15 cellular contexts compared by ENCODE assay signal in the genomic region with DNA sequence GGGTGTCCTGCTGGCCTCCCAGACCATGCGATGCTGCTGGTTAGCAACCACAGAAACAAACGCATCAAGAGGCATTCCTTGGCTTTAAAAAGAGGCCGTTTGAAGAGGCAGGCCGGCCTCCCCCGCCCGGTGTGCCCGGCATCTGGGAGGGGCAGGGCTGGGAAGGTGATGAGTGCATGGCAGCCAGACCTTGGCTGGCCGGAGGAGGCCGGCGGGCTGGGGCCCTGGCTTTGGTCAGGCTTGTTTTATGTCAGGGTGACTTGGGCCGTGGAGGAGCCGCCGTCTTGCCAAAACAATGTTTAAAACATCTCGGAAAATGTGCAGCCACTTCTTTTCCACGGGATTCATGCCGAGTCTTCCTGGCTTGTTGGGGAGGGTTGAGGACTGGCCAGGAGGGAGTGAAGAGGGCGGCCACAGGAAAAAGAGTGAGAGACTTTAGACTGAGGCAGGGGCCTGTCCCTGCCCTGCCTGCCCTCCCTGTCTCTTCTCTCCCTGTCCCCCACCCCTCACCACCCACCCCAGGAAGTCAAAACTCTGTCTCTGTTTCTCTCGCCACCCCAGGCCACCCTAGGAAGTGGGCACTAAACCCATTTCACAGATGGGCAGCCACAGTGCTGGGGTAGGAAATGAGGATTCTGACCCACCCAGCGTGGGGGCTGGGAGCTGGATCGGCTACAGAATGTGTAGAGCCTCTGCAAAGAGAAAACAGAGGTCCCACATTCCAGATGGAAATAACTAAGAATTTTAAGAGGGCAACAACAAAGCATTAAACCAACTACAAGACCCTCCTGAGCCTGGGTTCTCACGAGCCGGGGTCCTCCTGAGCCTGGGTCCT.
DNase-seq lines count a peak whose midpoint lies in the region; ATAC-seq and TF ChIP-seq lines count a peak whose summit lies in the region.
"Had no signal": no experiment of that assay in that cellular context is flagged by ENCODE, and none has a peak within 500 bp of the region (broad histone marks: within the 10 kb centered on the region; RNA-seq: fewer than 3 reads in every experiment).

No MANE protein-coding gene starts in this region.

- no peak overlapping the region for H3K4me3 ChIP-seq in ascending aorta
- H3K4me3 ChIP-seq in left ventricle myocardium inferior = no peak overlapping the region
- no peak overlapping the region for H3K4me3 ChIP-seq in trophoblast cell (ENCODE audit: low read depth, low read length)
- H3K4me3 ChIP-seq: spleen had no signal

- no peak for ATAC-seq in HG02852 (IDR thresholded peaks at IDR 0.05; ENCODE audit: unreplicated experiment)
- ATAC-seq: activated naive CD4-positive, alpha-beta T cell treated with anti-CD3 and anti-CD28 coated beads, Interleukin-2, amount 50 U/mL, for 72 hours had no signal

- H3K9ac ChIP-seq in trophoblast cell (ENCODE audit: low read length) = no peak overlapping the region

- peaks cover 10 to 31% of the 10 kb centered on the region in 2 donors for H3K4me1 ChIP-seq in ascending aorta
- peaks cover 32% of the 10 kb centered on the region for H3K4me1 ChIP-seq in left ventricle myocardium inferior
- peaks cover 0 to 13% of the 10 kb centered on the region in 2 experiments for H3K4me1 ChIP-seq in trophoblast cell (ENCODE audit: control insufficient read depth in 1 of 2, insufficient read depth in 2 of 2, low read length in 2 of 2)

- H3K36me3 ChIP-seq in ascending aorta (no peaks in the 10 kb centered on the region), left ventricle myocardium inferior (no peaks in the 10 kb centered on the region), trophoblast cell (ENCODE audit: control insufficient read depth in 1 of 2, insufficient read depth in 2 of 2, low read length in 2 of 2) (no peaks in the 10 kb centered on the region)
- H3K36me3 ChIP-seq: spleen had no signal

- no peak overlapping the region for H2BK5ac ChIP-seq in trophoblast cell (ENCODE audit: low read depth, low read length, poor library complexity)

- intact Hi-C loops in ascending aorta (cut with DNase I) (no loop called here), left ventricle myocardium inferior (cut with micrococcal nuclease) (no loop called here)

- H3K9me3 ChIP-seq in ascending aorta = no peaks in the 10 kb centered on the region
- no peaks in the 10 kb centered on the region for H3K9me3 ChIP-seq in left ventricle myocardium inferior (replicated peaks)
- no peaks in the 10 kb centered on the region for H3K9me3 ChIP-seq in trophoblast cell (ENCODE audit: insufficient read depth, low read depth, low read length)
- H3K9me3 ChIP-seq: spleen had no signal

- H3K23ac ChIP-seq in trophoblast cell (ENCODE audit: low read length) = no peak overlapping the region

- H3K4me2 ChIP-seq in trophoblast cell (ENCODE audit: low read length) = no peak overlapping the region

- H4K8ac ChIP-seq in trophoblast cell (ENCODE audit: low read depth, low read length) = no peak overlapping the region

- no peaks in the 10 kb centered on the region for H3K79me2 ChIP-seq in trophoblast cell (ENCODE audit: control insufficient read depth, insufficient read depth, low read length, poor library complexity)

- H2BK120ac ChIP-seq in trophoblast cell (ENCODE audit: insufficient read depth, low read length, poor library complexity) = no peak overlapping the region

- no peak overlapping the region for H3K14ac ChIP-seq in trophoblast cell (ENCODE audit: low read length)

- no peak overlapping the region for H4K12ac ChIP-seq in trophoblast cell (ENCODE audit: low read depth, low read length)

- DNase-seq in ascending aorta (ENCODE audit: low spot score in 2 of 2) (peak in 1 of 2 donors; percentile 88), left ventricle myocardium inferior (peak; percentile 57), trophoblast cell (peak; percentile 17 to 65), HCEC 1CT (no peak)
- no peak for DNase-seq in activated CD4-positive, alpha-beta T cell treated with anti-CD3 and anti-CD28 coated beads, Interleukin-2, amount 50 U/mL, for 4 hours
- DNase-seq in activated CD8-positive, alpha-beta memory T cell treated with anti-CD3 and anti-CD28 coated beads for 24 hours = no peak
- DNase-seq: activated CD4-positive, alpha-beta T cell treated with anti-CD3 and anti-CD28 coated beads for 1 hour; CD4-positive, CD25-positive, alpha-beta regulatory T cell; hippocampal formation; NCI-H2081 treated with DMSO at 0.1 percent for 48 hours; nucleus accumbens; SHP77; spleen had no signal

- no peak overlapping the region for H3K4ac ChIP-seq in trophoblast cell (ENCODE audit: low read depth, low read length)

- H3K18ac ChIP-seq in trophoblast cell (ENCODE audit: low read length) = no peak overlapping the region

- no peak overlapping the region for H2AFZ ChIP-seq in trophoblast cell (ENCODE audit: insufficient read depth, low read length, poor library complexity)

- WGBS in trophoblast cell (ENCODE audit: extremely low coverage, insufficient coverage, insufficient read length) = no CpG with 5 or more reads among the region's 22 CpGs

- H4K91ac ChIP-seq in trophoblast cell (ENCODE audit: low read depth, low read length) = peak overlapping the region; percentile 34

- H2AK5ac ChIP-seq in trophoblast cell (ENCODE audit: low read length) = no peak overlapping the region

- no peak overlapping the region for H2BK12ac ChIP-seq in trophoblast cell (ENCODE audit: low read length)

- no peaks in the 10 kb centered on the region for H3K27me3 ChIP-seq in ascending aorta
- H3K27me3 ChIP-seq in left ventricle myocardium inferior (ENCODE audit: low read depth) = no peaks in the 10 kb centered on the region
- H3K27me3 ChIP-seq in trophoblast cell (ENCODE audit: insufficient read depth, low read length) = no peaks in the 10 kb centered on the region

- TF ChIP-seq CTCF in ascending aorta (IDR thresholded peaks at IDR 0.05) (no peak), left ventricle myocardium inferior (IDR thresholded peaks at IDR 0.05; ENCODE audit: borderline replicate concordance) (no peak)

- peaks cover 3% of the 10 kb centered on the region for H3K79me1 ChIP-seq in trophoblast cell (ENCODE audit: low read length)

- H3K27ac ChIP-seq in ascending aorta (peak overlapping the region; percentile 70 to 88), left ventricle myocardium inferior (replicated peaks) (peak overlapping the region; percentile 64), trophoblast cell (ENCODE audit: low read depth, low read length) (no peak overlapping the region)
- H3K27ac ChIP-seq: spleen had no signal

Comparison
In these comparisons a context has a peak if more than half of its experiments do, and no peak if none do; other contexts are left out.
1. DNase-seq: peak in left ventricle myocardium inferior (single experiment) and trophoblast cell (2 of 2); none in HCEC 1CT (single experiment), activated CD4-positive, alpha-beta T cell treated with anti-CD3 and anti-CD28 coated beads, Interleukin-2, amount 50 U/mL, for 4 hours (0 of 2) and activated CD8-positive, alpha-beta memory T cell treated with anti-CD3 and anti-CD28 coated beads for 24 hours (single experiment).